ENCODE assay signal across 10 cellular contexts in genomic region chr11:2302280-2302843, GRCh38. TPM values are rescaled to one million over a fixed set of nuclear protein-coding genes. Genes with fewer than 3 reads are reported as not detected.
DNase-seq lines count a peak whose midpoint lies in the region; ATAC-seq and TF ChIP-seq lines count a peak whose summit lies in the region.
"Had no signal": no experiment of that assay in that cellular context is flagged by ENCODE, and none has a peak within 500 bp of the region (broad histone marks: within the 10 kb centered on the region; RNA-seq: fewer than 3 reads in every experiment).

No MANE protein-coding gene starts in this region.

- H3K27ac Mint-ChIP-seq in nephron, result peak overlapping the region; percentile 85 to 100 (median 99)

- no peaks in the 10 kb centered on the region for H3K36me3 ChIP-seq in body of pancreas (replicated peaks in 1 of 2; ENCODE audit: insufficient read depth in 1 of 2, low read depth in 2 of 2)

- H3K27me3 ChIP-seq in body of pancreas, result no peaks in the 10 kb centered on the region

- intact Hi-C loops in body of pancreas (cut with DNase I), result loop anchor here (5.0 to 10.0 kb wide), 2 partner anchors 105 to 222 kb away; no protein-coding TSS in a partner anchor

- H3K4me1 Mint-ChIP-seq in nephron, result peaks cover 18% of the 10 kb centered on the region

- peaks cover 32% of the 10 kb centered on the region for H3K4me1 ChIP-seq in body of pancreas

- H3K27ac ChIP-seq in body of pancreas, result peak overlapping the region in 3 of 4 donors; percentile 43 to 51 (median 51)

- TF ChIP-seq CTCF in NB4 (IDR thresholded peaks at IDR 0.05; ENCODE audit: low read depth, low read length), result no peak
- TF ChIP-seq CTCF in body of pancreas (IDR thresholded peaks at IDR 0.05), result no peak
- no peak for TF ChIP-seq CTCF in nephron (IDR thresholded peaks at IDR 0.05; ENCODE audit: unreplicated experiment in 3 of 3)

- TF ChIP-seq POLR2A in NB4 (IDR thresholded peaks at IDR 0.05; ENCODE audit: extremely low read depth, insufficient read length) (no peak), body of pancreas (IDR thresholded peaks at IDR 0.05) (no peak)

- no peak overlapping the region for H3K4me3 Mint-ChIP-seq in nephron

- no peaks in the 10 kb centered on the region for H3K9me3 Mint-ChIP-seq in nephron

- H3K36me3 Mint-ChIP-seq in nephron (ENCODE audit: low read depth), result no peaks in the 10 kb centered on the region

- H3K4me3 ChIP-seq in NB4 (ENCODE audit: low read depth, low read length), result peak overlapping the region; percentile 76
- H3K4me3 ChIP-seq in body of pancreas, result no peak overlapping the region

- H3K27me3 Mint-ChIP-seq in nephron (ENCODE audit: low read depth), result peaks cover 1% of the 10 kb centered on the region

- no peaks in the 10 kb centered on the region for H3K9me3 ChIP-seq in body of pancreas

- 41 to 61% methylated on average over 13 to 14 of the region's 15 CpGs for WGBS in body of pancreas, 2 donors

- DNase-seq in D341Med (ENCODE audit: low spot score), result peak; percentile 35
- DNase-seq in NB4 (ENCODE audit: low read depth), result peak; percentile 79
- no peak for DNase-seq in body of pancreas
- DNase-seq in superior temporal gyrus (ENCODE audit: extremely low spot score), result no peak
- DNase-seq in NCI-H2029 (lab: John Stamatoyannopoulos, UW), result no peak

- ATAC-seq in body of pancreas (peak; percentile 10), HG03139 (IDR thresholded peaks at IDR 0.05; ENCODE audit: unreplicated experiment) (no peak), GM18502 (IDR thresholded peaks at IDR 0.05; ENCODE audit: poor library complexity, unreplicated experiment) (no peak)
- ATAC-seq: Panc1 had no signal

RNA-seq across cellular contexts. Expression of gene TSPAN32, which starts 0.5 kb away (rescaled TPM):
- 1 to 10 TPM in 1 of 2 donors, not detected in 1; 5.9 TPM for total RNA-seq in body of pancreas
- total RNA-seq: IMR-90 had no signal

RNA-seq across cellular contexts. Expression of gene C11orf21, which starts 0.6 kb away (rescaled TPM):
- total RNA-seq in body of pancreas, result under 1 TPM; 0.26 to 0.33 TPM
- total RNA-seq: IMR-90 had no signal

RNA-seq across cellular contexts. Expression of gene ASCL2, which starts 32.0 kb away (rescaled TPM):
- 1 to 10 TPM in 1 of 2 donors, not detected in 1; 3.0 TPM for total RNA-seq in body of pancreas
- total RNA-seq: IMR-90 had no signal

Comparison
In these comparisons a context has a peak if more than half of its experiments do, and no peak if none do; other contexts are left out.
1. DNase-seq: peak in D341Med (single experiment) and NB4 (single experiment); none in body of pancreas (0 of 4), superior temporal gyrus (single experiment) and NCI-H2029 (single experiment).